In genomic region chr1:17045623-17046022, GRCh38 we compare ENCODE assay signal across 9 cellular contexts. TPM values are rescaled to one million over a fixed set of nuclear protein-coding genes. Genes with fewer than 3 reads are reported as not detected.
DNase-seq lines count a peak whose midpoint lies in the region; ATAC-seq and TF ChIP-seq lines count a peak whose summit lies in the region.
"Had no signal": no experiment of that assay in that cellular context is flagged by ENCODE, and none has a peak within 500 bp of the region (broad histone marks: within the 10 kb centered on the region; RNA-seq: fewer than 3 reads in every experiment).

No MANE protein-coding gene starts in this region.

- peaks cover 0 to 13% of the 10 kb centered on the region in 2 donors for H3K36me3 ChIP-seq in body of pancreas (replicated peaks in 1 of 2; ENCODE audit: insufficient read depth in 1 of 2, low read depth in 2 of 2)
- peaks cover 9 to 26% of the 10 kb centered on the region in 2 donors for H3K36me3 ChIP-seq in lung (ENCODE audit: control insufficient read depth in 2 of 2, insufficient read depth in 2 of 2, low read length in 2 of 2)
- peaks cover 0 to 3% of the 10 kb centered on the region in 2 donors for H3K36me3 ChIP-seq in aorta (ENCODE audit: control insufficient read depth in 1 of 2, insufficient read depth in 2 of 2, low read length in 1 of 2)

- H3K27me3 ChIP-seq in body of pancreas (no peaks in the 10 kb centered on the region), lung (ENCODE audit: control insufficient read depth, insufficient read depth) (no peaks in the 10 kb centered on the region), aorta (ENCODE audit: control insufficient read depth in 1 of 2, insufficient read depth in 2 of 2, low read length in 1 of 2) (no peaks in the 10 kb centered on the region)

- no peak for TF ChIP-seq POLR2A in body of pancreas (IDR thresholded peaks at IDR 0.05)

- 25 to 34% methylated on average over 6 of the region's 6 CpGs for WGBS in body of pancreas, 2 donors
- 37 to 56% methylated on average over 6 of the region's 6 CpGs for WGBS in lung, 2 donors
- WGBS in aorta, 2 donors = 16 to 18% methylated on average over 6 of the region's 6 CpGs

- H3K4me1 ChIP-seq in body of pancreas (peaks cover 14% of the 10 kb centered on the region), lung (ENCODE audit: control insufficient read depth in 2 of 2, insufficient read depth in 2 of 2, low read length in 2 of 2) (peaks cover 0 to 1% of the 10 kb centered on the region in 2 donors), aorta (ENCODE audit: control insufficient read depth in 1 of 2, insufficient read depth in 2 of 2, low read length in 2 of 2) (no peaks in the 10 kb centered on the region)

- no peak overlapping the region for H3K4me3 ChIP-seq in body of pancreas
- H3K4me3 ChIP-seq in lung = no peak overlapping the region
- H3K4me3 ChIP-seq in aorta (ENCODE audit: low read length in 2 of 2) = peak overlapping the region in 1 of 2 donors; percentile 34

- H3K27ac ChIP-seq in body of pancreas = peak overlapping the region in 3 of 4 donors; percentile 7 to 69 (median 11)
- H3K27ac ChIP-seq in lung (ENCODE audit: low read depth in 1 of 2, low read length in 1 of 2) = no peak overlapping the region
- H3K27ac ChIP-seq in aorta (ENCODE audit: low read depth in 1 of 2, low read length in 2 of 2) = no peak overlapping the region

- DNase-seq in Right ventricle myocardium inferior (ENCODE audit: missing footprints) = no peak
- no peak for DNase-seq in cardiac septum (ENCODE audit: low spot score)
- peak in 2 of 4 donors; percentile 14 to 27 for DNase-seq in body of pancreas
- DNase-seq in lung (ENCODE audit: low spot score) = no peak
- no peak for DNase-seq in aorta
- no peak for DNase-seq in AG08395 (ENCODE audit: low spot score)
- DNase-seq: activated T-cell treated with anti-CD3 and anti-CD28 coated beads, Interleukin-2, amount 50 U/mL, for 4 hours had no signal

- intact Hi-C loops in Right ventricle myocardium inferior (cut with DNase I) (loop anchor here (5.0 kb wide), 1 partner anchor 93 kb away; no protein-coding TSS in a partner anchor), cardiac septum (cut with DNase I) (loop anchor here (2.0 kb wide), 1 partner anchor 95 kb away; no protein-coding TSS in a partner anchor), body of pancreas (cut with DNase I) (no loop called here), aorta (cut with DNase I) (loop anchor here (1.0 to 2.0 kb wide), 2 partner anchors 94 to 95 kb away; no protein-coding TSS in a partner anchor)

- ATAC-seq in Right ventricle myocardium inferior (peak; percentile 80), body of pancreas (no peak), lung (ENCODE audit: insufficient read depth, low FRiP score) (peak; percentile 82), aorta (ENCODE audit: low FRiP score) (peak; percentile 62), HG02973 (IDR thresholded peaks at IDR 0.05; ENCODE audit: unreplicated experiment) (no peak), HG03159 (IDR thresholded peaks at IDR 0.05; ENCODE audit: unreplicated experiment) (no peak)
- ATAC-seq: activated T-cell treated with anti-CD3 and anti-CD28 coated beads, Interleukin-2, amount 50 U/mL, for 4 hours had no signal

- H3K9me3 ChIP-seq in body of pancreas (no peaks in the 10 kb centered on the region), lung (ENCODE audit: control insufficient read depth in 2 of 2, insufficient read depth in 1 of 2, low read length in 1 of 2) (no peaks in the 10 kb centered on the region), aorta (ENCODE audit: control insufficient read depth, low read length) (no peaks in the 10 kb centered on the region)

- TF ChIP-seq CTCF in body of pancreas (IDR thresholded peaks at IDR 0.05) (no peak), lung (IDR thresholded peaks at IDR 0.05; ENCODE audit: control extremely low read depth, extremely low read depth) (no peak)

RNA-seq across cellular contexts. Expression of gene SDHB, which starts 8.2 kb away (rescaled TPM):
- total RNA-seq in Right ventricle myocardium inferior (433 TPM), cardiac septum (260 TPM), body of pancreas (10 to 100 TPM; 38.9 to 59.4 TPM), lung (10 to 100 TPM; 59.1 to 93.2 TPM), aorta (10 to 100 TPM; 55.1 to 71.6 TPM)
- polyA plus RNA-seq in lung (100 to 1,000 TPM in 1 of 2 donors, 10 to 100 TPM in 1; 73.8 to 117 TPM), aorta (100 to 1,000 TPM in 1 of 2 donors, 10 to 100 TPM in 1; 71.8 to 130 TPM)

RNA-seq across cellular contexts. Expression of gene ATP13A2, which starts 33.9 kb away (rescaled TPM):
- total RNA-seq in Right ventricle myocardium inferior (16.4 TPM), cardiac septum (13.3 TPM), body of pancreas (10 to 100 TPM; 56.8 to 61.0 TPM), lung (10 to 100 TPM; 20.2 to 50.6 TPM), aorta (10 to 100 TPM; 28.0 to 36.7 TPM)
- polyA plus RNA-seq in lung (10 to 100 TPM; 24.7 to 41.9 TPM), aorta (10 to 100 TPM in 1 of 2 donors, 1 to 10 TPM in 1; 9.4 to 27.8 TPM)

Comparison
In these comparisons a context has a peak if more than half of its experiments do, and no peak if none do; other contexts are left out.
1. ATAC-seq: peak in Right ventricle myocardium inferior (single experiment), lung (single experiment) and aorta (single experiment); none in body of pancreas (single experiment), HG02973 (single experiment) and HG03159 (single experiment).
2. H3K27ac ChIP-seq: peak in body of pancreas (3 of 4); none in lung (0 of 2) and aorta (0 of 2).